In the genomic region with DNA sequence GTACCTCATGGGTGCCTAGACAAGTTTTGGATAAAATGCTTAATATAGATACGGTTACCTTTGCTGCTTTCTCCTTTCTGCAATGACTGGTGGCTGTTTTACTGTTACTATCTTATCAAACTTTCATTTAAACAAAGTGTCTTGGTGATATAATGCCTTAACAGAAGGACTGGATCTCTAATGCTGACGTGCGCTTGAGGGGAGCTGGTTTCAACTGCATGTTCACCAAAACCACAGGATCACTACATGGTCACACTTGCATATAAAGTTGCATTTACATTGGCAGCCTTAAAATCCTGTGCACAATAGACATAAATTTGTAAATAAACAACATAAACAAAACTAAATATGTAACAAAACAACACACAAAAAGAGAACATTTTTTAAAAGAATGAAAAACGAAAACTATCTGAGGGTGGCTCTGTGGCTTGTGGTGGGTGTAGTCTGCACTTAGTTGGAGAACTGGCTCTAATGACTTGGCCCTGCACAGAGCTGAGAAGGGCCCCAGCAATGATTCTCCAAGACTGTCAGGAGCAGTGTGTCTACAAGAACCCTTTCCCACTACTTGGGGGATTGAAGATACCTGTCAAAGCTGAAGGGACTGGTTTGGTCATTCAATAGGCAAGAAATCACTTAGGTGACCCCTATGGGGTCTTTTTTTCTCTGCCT, we compare ENCODE assay signal across 27 cellular contexts.
DNase-seq lines count a peak whose midpoint lies in the region; ATAC-seq and TF ChIP-seq lines count a peak whose summit lies in the region.
"Had no signal": no experiment of that assay in that cellular context is flagged by ENCODE, and none has a peak within 500 bp of the region (broad histone marks: within the 10 kb centered on the region; RNA-seq: fewer than 3 reads in every experiment).

No MANE protein-coding gene starts in this region.

- no peak overlapping the region for H3K27ac ChIP-seq in CD8-positive, alpha-beta T cell (ENCODE audit: low read depth, low read length)
- H3K27ac ChIP-seq in naive thymus-derived CD4-positive, alpha-beta T cell (ENCODE audit: low read depth, low read length), result no peak overlapping the region
- H3K27ac ChIP-seq: ascending aorta, C4-2B, gastrocnemius medialis, GM23248, PC-9, right lobe of liver, transverse colon had no signal

- H3K27ac Mint-ChIP-seq in activated CD4-positive, alpha-beta T cell treated with anti-CD3 and anti-CD28 coated beads, Interleukin-2, amount 10 ng/mL, durations not matched to agents 24 days and 14 days, result peak overlapping the region; percentile 22
- peak overlapping the region; percentile 77 for H3K27ac Mint-ChIP-seq in CD8-positive, alpha-beta T cell
- peak overlapping the region; percentile 88 for H3K27ac Mint-ChIP-seq in activated CD8-positive, alpha-beta T cell treated with anti-CD3 and anti-CD28 coated beads, Interleukin-2, amount 10 ng/mL, durations not matched to agents 7 days and 5 days
- H3K27ac Mint-ChIP-seq in naive thymus-derived CD4-positive, alpha-beta T cell, result peak overlapping the region in 6 of 9 donors; percentile 19 to 84 (median 74)
- H3K27ac Mint-ChIP-seq: progenitor cell of endocrine pancreas had no signal

- CTCF ChIA-PET in CD8-positive, alpha-beta T cell (lab: Charles Lee), result no interaction called here
- CTCF ChIA-PET in activated CD8-positive, alpha-beta T cell treated with anti-CD3 and anti-CD28 coated beads, Interleukin-2, amount 10 ng/mL, durations not matched to agents 7 days and 5 days (lab: Charles Lee), result interaction anchor here (0.8 to 1.7 kb wide), 3 partner anchors 18 to 28 kb away, joined by 3 to 8 read pairs (median 4); no protein-coding TSS in a partner anchor
- CTCF ChIA-PET in naive thymus-derived CD4-positive, alpha-beta T cell (lab: Charles Lee), result interaction anchor here (0.8 to 1.1 kb wide), 2 partner anchors 9 to 129 kb away, joined by 3 to 4 read pairs; no protein-coding TSS in a partner anchor

- H3K4me3 ChIP-seq in CD8-positive, alpha-beta T cell (ENCODE audit: low read depth, low read length), result no peak overlapping the region
- no peak overlapping the region for H3K4me3 ChIP-seq in naive thymus-derived CD4-positive, alpha-beta T cell (ENCODE audit: low read length)
- H3K4me3 ChIP-seq: ascending aorta, gastrocnemius medialis, GM23248, lung, PC-9, right lobe of liver, transverse colon had no signal

- H3K4me1 Mint-ChIP-seq in activated CD4-positive, alpha-beta T cell treated with anti-CD3 and anti-CD28 coated beads, Interleukin-2, amount 10 ng/mL, durations not matched to agents 24 days and 14 days, result peaks cover 39% of the 10 kb centered on the region
- peaks cover 73% of the 10 kb centered on the region for H3K4me1 Mint-ChIP-seq in CD8-positive, alpha-beta T cell (ENCODE audit: low read depth)
- peaks cover 71% of the 10 kb centered on the region for H3K4me1 Mint-ChIP-seq in activated CD8-positive, alpha-beta T cell treated with anti-CD3 and anti-CD28 coated beads, Interleukin-2, amount 10 ng/mL, durations not matched to agents 7 days and 5 days (ENCODE audit: low read depth)
- peaks cover 37 to 74% (median 64%) of the 10 kb centered on the region in 7 donors for H3K4me1 Mint-ChIP-seq in naive thymus-derived CD4-positive, alpha-beta T cell

- no peak overlapping the region for H3K4me3 Mint-ChIP-seq in activated CD4-positive, alpha-beta T cell treated with anti-CD3 and anti-CD28 coated beads, Interleukin-2, amount 10 ng/mL, durations not matched to agents 24 days and 14 days
- peak overlapping the region; percentile 43 for H3K4me3 Mint-ChIP-seq in CD8-positive, alpha-beta T cell
- H3K4me3 Mint-ChIP-seq in activated CD8-positive, alpha-beta T cell treated with anti-CD3 and anti-CD28 coated beads, Interleukin-2, amount 10 ng/mL, durations not matched to agents 7 days and 5 days, result peak overlapping the region; percentile 34
- peak overlapping the region in 4 of 10 donors; percentile 23 to 63 (median 34) for H3K4me3 Mint-ChIP-seq in naive thymus-derived CD4-positive, alpha-beta T cell
- H3K4me3 Mint-ChIP-seq: natural killer cell had no signal

- H3K4me1 ChIP-seq in CD8-positive, alpha-beta T cell (ENCODE audit: insufficient read depth, low read length), result peaks cover 73% of the 10 kb centered on the region
- peaks cover 55 to 56% of the 10 kb centered on the region in 2 donors for H3K4me1 ChIP-seq in naive thymus-derived CD4-positive, alpha-beta T cell (ENCODE audit: control insufficient read depth in 2 of 2, insufficient read depth in 2 of 2, low read length in 2 of 2)
- H3K4me1 ChIP-seq: right lobe of liver, transverse colon had no signal

- no peaks in the 10 kb centered on the region for H3K36me3 Mint-ChIP-seq in activated CD4-positive, alpha-beta T cell treated with anti-CD3 and anti-CD28 coated beads, Interleukin-2, amount 10 ng/mL, durations not matched to agents 24 days and 14 days (ENCODE audit: low read depth)
- H3K36me3 Mint-ChIP-seq in CD8-positive, alpha-beta T cell, result no peaks in the 10 kb centered on the region
- H3K36me3 Mint-ChIP-seq in activated CD8-positive, alpha-beta T cell treated with anti-CD3 and anti-CD28 coated beads, Interleukin-2, amount 10 ng/mL, durations not matched to agents 7 days and 5 days (ENCODE audit: low read depth), result peaks cover 27% of the 10 kb centered on the region
- peaks cover 0 to 12% (median 0%) of the 10 kb centered on the region in 5 donors for H3K36me3 Mint-ChIP-seq in naive thymus-derived CD4-positive, alpha-beta T cell
- H3K36me3 Mint-ChIP-seq: natural killer cell had no signal

- peaks cover 3% of the 10 kb centered on the region for H3K27me3 Mint-ChIP-seq in activated CD4-positive, alpha-beta T cell treated with anti-CD3 and anti-CD28 coated beads, Interleukin-2, amount 10 ng/mL, durations not matched to agents 24 days and 14 days
- no peaks in the 10 kb centered on the region for H3K27me3 Mint-ChIP-seq in CD8-positive, alpha-beta T cell (ENCODE audit: low read depth)
- H3K27me3 Mint-ChIP-seq in activated CD8-positive, alpha-beta T cell treated with anti-CD3 and anti-CD28 coated beads, Interleukin-2, amount 10 ng/mL, durations not matched to agents 7 days and 5 days (ENCODE audit: low read depth), result no peaks in the 10 kb centered on the region
- H3K27me3 Mint-ChIP-seq in naive thymus-derived CD4-positive, alpha-beta T cell, result no peaks in the 10 kb centered on the region

- H3K9me3 ChIP-seq in CD8-positive, alpha-beta T cell (ENCODE audit: low read length), result no peaks in the 10 kb centered on the region
- no peaks in the 10 kb centered on the region for H3K9me3 ChIP-seq in naive thymus-derived CD4-positive, alpha-beta T cell (ENCODE audit: control insufficient read depth in 2 of 3, low read length in 3 of 3)
- H3K9me3 ChIP-seq: ascending aorta, gastrocnemius medialis, right lobe of liver, transverse colon had no signal

- H3K27me3 ChIP-seq in CD8-positive, alpha-beta T cell (ENCODE audit: insufficient read depth, low read length), result no peaks in the 10 kb centered on the region
- no peaks in the 10 kb centered on the region for H3K27me3 ChIP-seq in naive thymus-derived CD4-positive, alpha-beta T cell (ENCODE audit: control insufficient read depth in 2 of 2, insufficient read depth in 2 of 2, low read length in 2 of 2)
- H3K27me3 ChIP-seq: ascending aorta, gastrocnemius medialis, right lobe of liver, transverse colon had no signal

- H3K9me3 Mint-ChIP-seq in activated CD4-positive, alpha-beta T cell treated with anti-CD3 and anti-CD28 coated beads, Interleukin-2, amount 10 ng/mL, durations not matched to agents 24 days and 14 days, result peaks cover 6% of the 10 kb centered on the region
- H3K9me3 Mint-ChIP-seq in CD8-positive, alpha-beta T cell, result no peaks in the 10 kb centered on the region
- H3K9me3 Mint-ChIP-seq in activated CD8-positive, alpha-beta T cell treated with anti-CD3 and anti-CD28 coated beads, Interleukin-2, amount 10 ng/mL, durations not matched to agents 7 days and 5 days (ENCODE audit: insufficient read depth), result peaks cover 3% of the 10 kb centered on the region
- H3K9me3 Mint-ChIP-seq in naive thymus-derived CD4-positive, alpha-beta T cell, result peaks cover 0 to 7% (median 0%) of the 10 kb centered on the region in 11 donors
- H3K9me3 Mint-ChIP-seq: natural killer cell had no signal

- H3K36me3 ChIP-seq in CD8-positive, alpha-beta T cell (ENCODE audit: insufficient read depth, low read length), result no peaks in the 10 kb centered on the region
- H3K36me3 ChIP-seq in naive thymus-derived CD4-positive, alpha-beta T cell (ENCODE audit: control insufficient read depth in 2 of 3, insufficient read depth in 3 of 3, low read length in 3 of 3), result no peaks in the 10 kb centered on the region
- H3K36me3 ChIP-seq: ascending aorta, gastrocnemius medialis, right lobe of liver, transverse colon had no signal

- no peak for TF ChIP-seq CTCF in CD8-positive, alpha-beta T cell (IDR thresholded peaks at IDR 0.05)

- ATAC-seq in CD8-positive, alpha-beta T cell, result peak; percentile 13
- peak; percentile 67 for ATAC-seq in activated CD8-positive, alpha-beta T cell treated with anti-CD3 and anti-CD28 coated beads, Interleukin-2, amount 10 ng/mL, durations not matched to agents 7 days and 5 days
- no peak for ATAC-seq in naive thymus-derived CD4-positive, alpha-beta T cell
- no peak for ATAC-seq in GM18907 (IDR thresholded peaks at IDR 0.05; ENCODE audit: unreplicated experiment)
- ATAC-seq: gastrocnemius medialis, left cardiac atrium, right lobe of liver, Right ventricle myocardium inferior, SK-N-SH treated with all-trans-retinoic acid at 6 μM for 48 hours had no signal

- intact Hi-C loops in activated CD4-positive, alpha-beta T cell treated with anti-CD3 and anti-CD28 coated beads, Interleukin-2, amount 10 ng/mL, durations not matched to agents 24 days and 14 days (cut with micrococcal nuclease), result no loop called here
- intact Hi-C loops in CD8-positive, alpha-beta T cell (cut with DNase I, micrococcal nuclease), result loop anchor here (5.0 kb wide), 2 partner anchors 39 to 81 kb away; no protein-coding TSS in a partner anchor
- intact Hi-C loops in naive thymus-derived CD4-positive, alpha-beta T cell (cut with micrococcal nuclease), result loop anchor here in 1 of 2 donors (5.0 kb wide), 2 partner anchors 71 to 86 kb away; no protein-coding TSS in a partner anchor

- DNase-seq in activated CD4-positive, alpha-beta T cell treated with anti-CD3 and anti-CD28 coated beads, Interleukin-2, amount 10 ng/mL, durations not matched to agents 24 days and 14 days, result peak; percentile 65
- no peak for DNase-seq in activated CD4-positive, alpha-beta T cell treated with anti-CD3 and anti-CD28 coated beads, Interleukin-2, amount 50 U/mL, for 4 hours
- peak in 2 of 7 experiments; percentile 23 to 48 for DNase-seq in CD8-positive, alpha-beta T cell
- DNase-seq in activated CD8-positive, alpha-beta T cell treated with anti-CD3 and anti-CD28 coated beads, Interleukin-2, amount 10 ng/mL, durations not matched to agents 7 days and 5 days, result peak; percentile 69
- no peak for DNase-seq in naive thymus-derived CD4-positive, alpha-beta T cell
- DNase-seq in COLO829 (ENCODE audit: low spot score) (no peak), NCI-H446 treated with DMSO at 0.1 percent for 48 hours (lab: John Stamatoyannopoulos, UW) (no peak)
- DNase-seq: 8988T; activated gamma-delta T cell treated with Interleukin-2 at 50 U/mL for 16 hours; gastrocnemius medialis; GM23248; left cardiac atrium; natural killer cell; NCI-H1436; NCI-H2081; NCI-H526 treated with DMSO at 0.1 percent for 48 hours; PC-9; right lobe of liver; stimulated activated CD4-positive, alpha-beta T cell treated with anti-CD3 and anti-CD28 coated beads, Interleukin-4, amount 100 ng/mL, for 1 hour; transverse colon had no signal

- POLR2A ChIA-PET in CD8-positive, alpha-beta T cell (lab: Charles Lee), result interaction anchor here (1.1 kb wide), 1 partner anchor 38 kb away, joined by 4 read pairs; no protein-coding TSS in a partner anchor
- POLR2A ChIA-PET in activated CD8-positive, alpha-beta T cell treated with anti-CD3 and anti-CD28 coated beads, Interleukin-2, amount 10 ng/mL, durations not matched to agents 7 days and 5 days (lab: Charles Lee), result interaction anchor here (0.6 to 1.5 kb wide), 3 partner anchors 25 to 129 kb away, joined by 5 to 6 read pairs (median 5); no protein-coding TSS in a partner anchor
- POLR2A ChIA-PET in naive thymus-derived CD4-positive, alpha-beta T cell (lab: Charles Lee), result interaction anchor here (1.0 to 1.6 kb wide), 3 partner anchors 36 to 129 kb away, joined by 3 to 6 read pairs (median 4); no protein-coding TSS in a partner anchor

Comparison
In these comparisons a context has a peak if more than half of its experiments do, and no peak if none do; other contexts are left out.
1. DNase-seq: peak in activated CD4-positive, alpha-beta T cell treated with anti-CD3 and anti-CD28 coated beads, Interleukin-2, amount 10 ng/mL, durations not matched to agents 24 days and 14 days (single experiment) and activated CD8-positive, alpha-beta T cell treated with anti-CD3 and anti-CD28 coated beads, Interleukin-2, amount 10 ng/mL, durations not matched to agents 7 days and 5 days (single experiment); none in activated CD4-positive, alpha-beta T cell treated with anti-CD3 and anti-CD28 coated beads, Interleukin-2, amount 50 U/mL, for 4 hours (0 of 2), naive thymus-derived CD4-positive, alpha-beta T cell (0 of 9), COLO829 (single experiment) and NCI-H446 treated with DMSO at 0.1 percent for 48 hours (single experiment).
2. H3K27ac Mint-ChIP-seq: peak in every context shown above with its lines; median percentile 88 in activated CD8-positive, alpha-beta T cell treated with anti-CD3 and anti-CD28 coated beads, Interleukin-2, amount 10 ng/mL, durations not matched to agents 7 days and 5 days; 77 in CD8-positive, alpha-beta T cell; 74 in naive thymus-derived CD4-positive, alpha-beta T cell; 22 in activated CD4-positive, alpha-beta T cell treated with anti-CD3 and anti-CD28 coated beads, Interleukin-2, amount 10 ng/mL, durations not matched to agents 24 days and 14 days.
3. ATAC-seq: peak in CD8-positive, alpha-beta T cell (single experiment) and activated CD8-positive, alpha-beta T cell treated with anti-CD3 and anti-CD28 coated beads, Interleukin-2, amount 10 ng/mL, durations not matched to agents 7 days and 5 days (single experiment); none in naive thymus-derived CD4-positive, alpha-beta T cell (single experiment) and GM18907 (single experiment).